35 cellular contexts compared by ENCODE assay signal in the genomic region with DNA sequence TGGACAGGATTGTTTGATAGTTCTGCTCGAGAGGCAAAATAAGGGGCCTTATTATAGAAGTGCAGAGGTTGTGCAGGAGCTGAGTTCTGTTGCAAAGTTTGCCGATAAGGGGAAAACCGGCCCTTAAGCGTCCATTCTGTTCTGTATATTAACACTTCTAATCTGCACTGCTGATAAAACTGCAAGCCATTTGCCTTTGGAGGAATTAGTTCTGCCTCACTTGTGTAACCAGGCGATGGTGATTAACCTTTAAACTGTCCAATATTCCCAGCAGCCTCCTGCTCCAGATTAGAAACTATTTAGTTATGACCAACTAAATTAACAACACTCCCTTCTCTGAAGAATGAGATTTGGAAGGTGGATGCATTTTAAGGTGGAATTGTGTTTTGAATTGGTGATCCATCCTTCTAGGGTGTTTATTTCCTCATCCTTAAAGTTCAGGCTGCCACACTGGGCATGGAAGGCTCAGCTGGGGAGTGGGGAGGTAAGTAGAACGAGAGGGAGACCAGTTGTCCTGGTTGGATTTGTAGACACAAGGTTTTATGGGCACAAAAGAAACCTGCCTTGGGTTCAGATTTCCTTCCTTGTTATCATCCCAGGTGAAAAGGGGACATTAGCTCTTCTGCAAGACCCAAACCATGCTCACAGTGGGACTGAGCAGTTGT.
"Had no signal": no experiment of that assay in that cellular context is flagged by ENCODE, and none has a peak within 500 bp of the region (broad histone marks: within the 10 kb centered on the region; RNA-seq: fewer than 3 reads in every experiment).

No MANE protein-coding gene starts in this region.

- H3K27me3 ChIP-seq: ascending aorta had no signal

- ATAC-seq: activated T-cell treated with anti-CD3 and anti-CD28 coated beads, Interleukin-2, amount 50 U/mL, for 72 hours; activated T-helper 17 cell treated with anti-CD3 and anti-CD28 coated beads, Interleukin-2, amount 50 U/mL, for 72 hours; PC-3; Right ventricle myocardium inferior had no signal

- DNase-seq: activated CD4-positive, alpha-beta memory T cell treated with anti-CD3 and anti-CD28 coated beads, Interleukin-2, amount 10 ng/mL, durations not matched to agents 7 days and 5 days; activated CD4-positive, alpha-beta T cell treated with anti-CD3 and anti-CD28 coated beads for 1 hour; activated CD4-positive, alpha-beta T cell treated with anti-CD3 and anti-CD28 coated beads for 48 hours; activated CD4-positive, CD25-positive, alpha-beta regulatory T cell; activated CD8-positive, alpha-beta memory T cell treated with anti-CD3 and anti-CD28 coated beads for 24 hours; activated effector memory CD4-positive, alpha-beta T cell treated with anti-CD3 and anti-CD28 coated beads, Interleukin-2, amount 50 U/mL, for 16 hours; activated naive CD4-positive, alpha-beta T cell; activated naive CD8-positive, alpha-beta T cell treated with anti-CD3 and anti-CD28 coated beads, Interleukin-2, amount 10 ng/mL, durations not matched to agents 7 days and 5 days; activated T-cell treated with anti-CD3 and anti-CD28 coated beads, Interleukin-2, amount 50 U/mL, for 1 hour; activated T-cell treated with anti-CD3 and anti-CD28 coated beads, Interleukin-2, amount 50 U/mL, for 72 hours; amygdala; NCI-H1105; NCI-H1417 treated with DMSO at 0.1 percent for 48 hours; NCI-H187 treated with DMSO at 0.1 percent for 48 hours; NCI-H2081; NCI-H2171 treated with DMSO at 0.1 percent for 48 hours; NCI-H226; NCI-H446 treated with DMSO at 0.1 percent for 48 hours; NCI-H524; NCI-H69; NK-92 treated with Interleukin-12 subunit alpha and Interleukin-12 subunit beta, amount 100 ng/mL, for 24 hours; PC-3; SIG-M5; SW 1271; T-helper 1 cell; T-helper 2 cell; T-helper 9 cell had no signal

- H3K4me2 ChIP-seq: KMS-11 had no signal

- H3K4me3 ChIP-seq: ascending aorta, cardiac muscle cell had no signal

- H3K27ac ChIP-seq: ascending aorta, cardiac muscle cell, KMS-11, RWPE1, VCaP had no signal

- H3K9me3 ChIP-seq: ascending aorta had no signal

- FAIRE-seq: RCC 7860 had no signal

- H3K36me3 ChIP-seq: ascending aorta, cardiac muscle cell had no signal

- H3K4me1 ChIP-seq: ascending aorta had no signal
